In genomic region chr14:68894802-68895201, GRCh38 we compare ENCODE assay signal across 17 cellular contexts.
DNase-seq lines count a peak whose midpoint lies in the region; ATAC-seq and TF ChIP-seq lines count a peak whose summit lies in the region.
"Had no signal": no experiment of that assay in that cellular context is flagged by ENCODE, and none has a peak within 500 bp of the region (broad histone marks: within the 10 kb centered on the region; RNA-seq: fewer than 3 reads in every experiment).

No MANE protein-coding gene starts in this region.

- H3K36me3 Mint-ChIP-seq in Calu3 (ENCODE audit: insufficient read depth, unreplicated experiment): peaks cover 60% of the 10 kb centered on the region
- H3K36me3 Mint-ChIP-seq in endodermal cell (ENCODE audit: low read depth): peaks cover 90% of the 10 kb centered on the region
- H3K36me3 Mint-ChIP-seq: memory B cell had no signal

- POLR2A ChIA-PET in RWPE1 (lab: Yijun Ruan, JAX; ENCODE audit: low non-redundant PET): no interaction called here

- H3K9me3 Mint-ChIP-seq in Calu3 (ENCODE audit: low read depth, unreplicated experiment) (no peaks in the 10 kb centered on the region), endodermal cell (no peaks in the 10 kb centered on the region)
- H3K9me3 Mint-ChIP-seq: memory B cell had no signal

- TF ChIP-seq CTCF in Calu3 (IDR thresholded peaks at IDR 0.05; ENCODE audit: unreplicated experiment) (no peak), RWPE1 (conservative IDR thresholded peaks at IDR 0.05; ENCODE audit: low read depth) (no peak), endodermal cell (conservative IDR thresholded peaks at IDR 0.05) (no peak), adrenal gland (IDR thresholded peaks at IDR 0.05) (no peak)

- H3K4me3 ChIP-seq in endodermal cell (ENCODE audit: low read length) (no peak overlapping the region), adrenal gland (no peak overlapping the region)
- H3K4me3 ChIP-seq: SK-N-MC had no signal

- H3K9me3 ChIP-seq in endodermal cell (ENCODE audit: control insufficient read depth, low read length): peaks cover 1% of the 10 kb centered on the region
- H3K9me3 ChIP-seq in adrenal gland (replicated peaks in 1 of 3): no peaks in the 10 kb centered on the region
- H3K9me3 ChIP-seq: BE2C had no signal

- no peaks in the 10 kb centered on the region for H3K4me1 Mint-ChIP-seq in Calu3 (ENCODE audit: low read depth, unreplicated experiment)
- no peaks in the 10 kb centered on the region for H3K4me1 Mint-ChIP-seq in endodermal cell

- H3K27me3 Mint-ChIP-seq in Calu3 (ENCODE audit: unreplicated experiment) (no peaks in the 10 kb centered on the region), endodermal cell (ENCODE audit: insufficient read depth) (no peaks in the 10 kb centered on the region)

- no peaks in the 10 kb centered on the region for H3K4me1 ChIP-seq in endodermal cell (ENCODE audit: control insufficient read depth, insufficient read depth, low read length)
- no peaks in the 10 kb centered on the region for H3K4me1 ChIP-seq in adrenal gland (replicated peaks in 1 of 2)
- H3K4me1 ChIP-seq: BE2C had no signal

- ATAC-seq in esophagus mucosa (peak; percentile 78), HG03354 (IDR thresholded peaks at IDR 0.05; ENCODE audit: poor library complexity, severe bottlenecking, unreplicated experiment) (no peak)

- TF ChIP-seq POLR2A in adrenal gland (IDR thresholded peaks at IDR 0.05): no peak

- H3K36me3 ChIP-seq in endodermal cell (ENCODE audit: control insufficient read depth, insufficient read depth, low read length) (peaks cover 99% of the 10 kb centered on the region), adrenal gland (replicated peaks in 1 of 2) (peaks cover 0 to 61% of the 10 kb centered on the region in 2 donors)

- H3K27ac Mint-ChIP-seq in Calu3 (ENCODE audit: unreplicated experiment): peak overlapping the region; percentile 2
- H3K27ac Mint-ChIP-seq in endodermal cell: no peak overlapping the region
- H3K27ac Mint-ChIP-seq: memory B cell had no signal

- BruUV-seq in Calu3 (replicated peaks; lab: Mats Ljungman, UMichigan): no TSS peak

- intact Hi-C loops in Calu3 (cut with micrococcal nuclease; ENCODE audit: unreplicated experiment) (no loop called here), adrenal gland (cut with DNase I) (no loop called here)

- H3K27ac ChIP-seq in RWPE1 (peak overlapping the region; percentile 29), endodermal cell (ENCODE audit: low read depth, low read length) (no peak overlapping the region), adrenal gland (no peak overlapping the region)
- H3K27ac ChIP-seq: SK-N-MC had no signal

- CTCF ChIA-PET in Calu3 (lab: Charles Lee) (interaction anchor here (0.6 kb wide), 1 partner anchor 11 kb away, joined by 4 read pairs; no protein-coding TSS in a partner anchor), RWPE1 (lab: Yijun Ruan, JAX) (no interaction called here)

- H3K4me3 Mint-ChIP-seq in Calu3 (ENCODE audit: low read depth, unreplicated experiment): no peak overlapping the region
- no peak overlapping the region for H3K4me3 Mint-ChIP-seq in endodermal cell
- H3K4me3 Mint-ChIP-seq: memory B cell had no signal

- H3K27me3 ChIP-seq in endodermal cell (ENCODE audit: control insufficient read depth, insufficient read depth, low read length, poor library complexity, severe bottlenecking) (no peaks in the 10 kb centered on the region), adrenal gland (no peaks in the 10 kb centered on the region)
- H3K27me3 ChIP-seq: BE2C had no signal

- no peak overlapping the region for H3K9ac ChIP-seq in endodermal cell (ENCODE audit: extremely low read depth, low read length, poor library complexity, severe bottlenecking)

- 95 to 96% methylated on average over 4 of the region's 4 CpGs for WGBS in endodermal cell (ENCODE audit: insufficient coverage in 1 of 2, insufficient read length in 1 of 2), 2 experiments
- whole genome bisulfite sequencing in adrenal gland, 4 donors: 82 to 93% (median 90%) methylated on average over 4 of the region's 4 CpGs

- DNase-seq in Calu3 (no peak), RWPE1 (ENCODE audit: low spot score) (no peak), pulmonary artery endothelial cell (ENCODE audit: low read depth, low spot score) (peak; percentile 71), OCI-M1 (lab: John Stamatoyannopoulos, UW) (no peak), endodermal cell (no peak), adrenal gland (no peak)
- DNase-seq: BE2C; DMS79; NCI-H2107; NK-92 treated with Interleukin-12 subunit alpha and Interleukin-12 subunit beta, amount 100 ng/mL, for 24 hours; occipital lobe; stimulated activated CD4-positive, alpha-beta T cell treated with anti-CD3 and anti-CD28 coated beads, Interleukin-12 subunit alpha, Interleukin-12 subunit beta, amount 100 ng/mL, for 4 hours; trophoblast cell had no signal
